28 cellular contexts compared by ENCODE assay signal in genomic region chr6:12228447-12229146, GRCh38.
DNase-seq lines count a peak whose midpoint lies in the region; ATAC-seq and TF ChIP-seq lines count a peak whose summit lies in the region.
"Had no signal": no experiment of that assay in that cellular context is flagged by ENCODE, and none has a peak within 500 bp of the region (broad histone marks: within the 10 kb centered on the region; RNA-seq: fewer than 3 reads in every experiment).

No MANE protein-coding gene starts in this region.

- peak overlapping the region; percentile 38 to 40 for H3K4me3 ChIP-seq in duodenal mucosa (ENCODE audit: low read depth in 1 of 2, low read length in 2 of 2)
- H3K4me3 ChIP-seq in right lobe of liver, result peak overlapping the region in 1 of 3 donors; percentile 8
- H3K4me3 ChIP-seq: heart right ventricle, left lung, sigmoid colon, thyroid gland had no signal

- DNase-seq in NOMO-1 treated with DMSO at 0.1 percent for 48 hours (lab: John Stamatoyannopoulos, UW; ENCODE audit: unreplicated experiment), result peak; percentile 29
- no peak for DNase-seq in NOMO-1 treated with dmso at 0.1 percent for 144 hours (lab: John Stamatoyannopoulos, UW; ENCODE audit: unreplicated experiment)
- peak in 1 of 3 donors; percentile 51 for DNase-seq in right lobe of liver
- no peak for DNase-seq in activated CD4-positive, alpha-beta memory T cell treated with anti-CD3 and anti-CD28 coated beads, Interleukin-2, amount 10 ng/mL, durations not matched to agents 7 days and 5 days
- DNase-seq in NCI-H1930 (lab: John Stamatoyannopoulos, UW), result no peak
- DNase-seq in stimulated activated CD4-positive, alpha-beta T cell treated with anti-CD3 and anti-CD28 coated beads, Interleukin-4, amount 100 ng/mL, for 4 hours, result no peak
- DNase-seq: 8988T; activated CD4-positive, alpha-beta T cell treated with anti-CD3 and anti-CD28 coated beads, Interleukin-2, amount 50 U/mL, for 48 hours; activated CD4-positive, CD25-positive, alpha-beta regulatory T cell; activated naive CD8-positive, alpha-beta T cell treated with anti-CD3 and anti-CD28 coated beads, Interleukin-2, amount 10 ng/mL, durations not matched to agents 7 days and 5 days; CD4-positive, CD25-positive, alpha-beta regulatory T cell; cerebellar nuclear complex; foreskin fibroblast; heart right ventricle; left lung; NCI-H1048; NCI-H1694 treated with DMSO at 0.1 percent for 48 hours; NCI-H526 treated with DMSO at 0.1 percent for 48 hours; Right ventricle myocardium superior; sigmoid colon; stimulated activated naive CD8-positive, alpha-beta T cell treated with anti-CD3 and anti-CD28 coated beads, Interleukin-15, amount 100 ng/mL, for 72 hours; T1000; thyroid gland had no signal

- no peak for TF ChIP-seq POLR2A in right lobe of liver (IDR thresholded peaks at IDR 0.05)

- no peak for TF ChIP-seq CTCF in right lobe of liver (IDR thresholded peaks at IDR 0.05)

- CTCF ChIA-PET in activated CD4-positive, alpha-beta memory T cell treated with anti-CD3 and anti-CD28 coated beads, Interleukin-2, amount 10 ng/mL, durations not matched to agents 7 days and 5 days (lab: Charles Lee), result no interaction called here

- H3K9ac ChIP-seq in duodenal mucosa (ENCODE audit: low read depth in 1 of 2, low read length in 2 of 2), result no peak overlapping the region
- H3K9ac ChIP-seq: KMS-11 had no signal

- H3K27me3 Mint-ChIP-seq in activated CD4-positive, alpha-beta memory T cell treated with anti-CD3 and anti-CD28 coated beads, Interleukin-2, amount 10 ng/mL, durations not matched to agents 7 days and 5 days, result peaks cover 3% of the 10 kb centered on the region
- H3K27me3 Mint-ChIP-seq: stimulated activated naive CD8-positive, alpha-beta T cell treated with anti-CD3 and anti-CD28 coated beads, Interleukin-15, amount 100 ng/mL, for 72 hours had no signal

- H3K36me3 Mint-ChIP-seq in activated CD4-positive, alpha-beta memory T cell treated with anti-CD3 and anti-CD28 coated beads, Interleukin-2, amount 10 ng/mL, durations not matched to agents 7 days and 5 days (ENCODE audit: low read depth), result no peaks in the 10 kb centered on the region
- H3K36me3 Mint-ChIP-seq: activated naive CD8-positive, alpha-beta T cell treated with anti-CD3 and anti-CD28 coated beads, Interleukin-2, amount 10 ng/mL, durations not matched to agents 7 days and 5 days had no signal

- 45% methylated on average over 9 of the region's 13 CpGs for WGBS in right lobe of liver (ENCODE audit: insufficient coverage, low coverage, low lambda C conversion rate, missing lambda C conversion rate)

- no peak overlapping the region for H3K27ac Mint-ChIP-seq in activated CD4-positive, alpha-beta memory T cell treated with anti-CD3 and anti-CD28 coated beads, Interleukin-2, amount 10 ng/mL, durations not matched to agents 7 days and 5 days
- H3K27ac Mint-ChIP-seq: activated naive CD8-positive, alpha-beta T cell treated with anti-CD3 and anti-CD28 coated beads, Interleukin-2, amount 10 ng/mL, durations not matched to agents 7 days and 5 days; CD4-positive, CD25-positive, alpha-beta regulatory T cell; nephron had no signal

- peaks cover 16 to 18% of the 10 kb centered on the region in 2 donors for H3K4me1 ChIP-seq in duodenal mucosa (ENCODE audit: control insufficient read depth in 1 of 2, insufficient read depth in 2 of 2, low read length in 2 of 2)
- H3K4me1 ChIP-seq in right lobe of liver, result peaks cover 0 to 35% (median 3%) of the 10 kb centered on the region in 4 donors
- H3K4me1 ChIP-seq: thyroid gland had no signal

- H3K9me3 ChIP-seq in duodenal mucosa (ENCODE audit: control insufficient read depth in 1 of 2, low read length in 2 of 2) (no peaks in the 10 kb centered on the region), right lobe of liver (no peaks in the 10 kb centered on the region)
- H3K9me3 ChIP-seq: heart right ventricle, left lung, sigmoid colon, thyroid gland had no signal

- no peaks in the 10 kb centered on the region for H3K9me3 Mint-ChIP-seq in activated CD4-positive, alpha-beta memory T cell treated with anti-CD3 and anti-CD28 coated beads, Interleukin-2, amount 10 ng/mL, durations not matched to agents 7 days and 5 days
- H3K9me3 Mint-ChIP-seq: activated naive CD8-positive, alpha-beta T cell treated with anti-CD3 and anti-CD28 coated beads, Interleukin-2, amount 10 ng/mL, durations not matched to agents 7 days and 5 days; CD4-positive, CD25-positive, alpha-beta regulatory T cell; nephron; stimulated activated naive CD8-positive, alpha-beta T cell treated with anti-CD3 and anti-CD28 coated beads, Interleukin-15, amount 100 ng/mL, for 72 hours had no signal

- no peaks in the 10 kb centered on the region for H3K27me3 ChIP-seq in duodenal mucosa (ENCODE audit: control insufficient read depth in 1 of 2, insufficient read depth in 2 of 2, low read length in 2 of 2)
- no peaks in the 10 kb centered on the region for H3K27me3 ChIP-seq in right lobe of liver
- H3K27me3 ChIP-seq: heart right ventricle, left lung, sigmoid colon, thyroid gland had no signal

- peaks cover 17% of the 10 kb centered on the region for H3K4me1 Mint-ChIP-seq in activated CD4-positive, alpha-beta memory T cell treated with anti-CD3 and anti-CD28 coated beads, Interleukin-2, amount 10 ng/mL, durations not matched to agents 7 days and 5 days
- H3K4me1 Mint-ChIP-seq: nephron had no signal

- intact Hi-C loops in right lobe of liver (cut with DNase I), result no loop called here

- peak overlapping the region; percentile 22 for H3K27ac ChIP-seq in duodenal mucosa (ENCODE audit: low read depth, low read length)
- H3K27ac ChIP-seq in right lobe of liver, result peak overlapping the region in 1 of 3 donors; percentile 74
- H3K27ac ChIP-seq: epithelial cell of prostate, heart right ventricle, KMS-11, left lung, sigmoid colon, thyroid gland had no signal

- ATAC-seq in right lobe of liver, result peak; percentile 75 to 87 (median 84)
- ATAC-seq in HG02759 (IDR thresholded peaks at IDR 0.05; ENCODE audit: unreplicated experiment), result no peak
- ATAC-seq: heart right ventricle; left lung; stimulated activated naive CD8-positive, alpha-beta T cell treated with anti-CD3 and anti-CD28 coated beads, Interleukin-15, amount 100 ng/mL, for 72 hours had no signal

- H3K4me3 Mint-ChIP-seq in activated CD4-positive, alpha-beta memory T cell treated with anti-CD3 and anti-CD28 coated beads, Interleukin-2, amount 10 ng/mL, durations not matched to agents 7 days and 5 days, result no peak overlapping the region
- H3K4me3 Mint-ChIP-seq: activated naive CD8-positive, alpha-beta T cell treated with anti-CD3 and anti-CD28 coated beads, Interleukin-2, amount 10 ng/mL, durations not matched to agents 7 days and 5 days; CD4-positive, CD25-positive, alpha-beta regulatory T cell; nephron; stimulated activated naive CD8-positive, alpha-beta T cell treated with anti-CD3 and anti-CD28 coated beads, Interleukin-15, amount 100 ng/mL, for 72 hours had no signal

- POLR2A ChIA-PET in activated CD4-positive, alpha-beta memory T cell treated with anti-CD3 and anti-CD28 coated beads, Interleukin-2, amount 10 ng/mL, durations not matched to agents 7 days and 5 days (lab: Charles Lee), result no interaction called here

- H3K36me3 ChIP-seq in duodenal mucosa (ENCODE audit: control insufficient read depth in 1 of 2, insufficient read depth in 2 of 2, low read length in 2 of 2) (no peaks in the 10 kb centered on the region), right lobe of liver (no peaks in the 10 kb centered on the region)
- H3K36me3 ChIP-seq: heart right ventricle, left lung, sigmoid colon, thyroid gland had no signal
